1 cellular context compared by ENCODE assay signal in genomic region chr7:129611246-129612111, GRCh38.
TF ChIP-seq lines count a peak whose summit lies in the region.

TSS of gene NRF1 (plus strand) at chr7:129611720. CDS start at chr7:129657352, 45,632 bp downstream.

TF ChIP-seq in GM12878, 131 proteins besides CTCF, POLR2A, EP300 and RAD21 (continued from another document and continues in another):
- TF ChIP-seq, protein P1, sequence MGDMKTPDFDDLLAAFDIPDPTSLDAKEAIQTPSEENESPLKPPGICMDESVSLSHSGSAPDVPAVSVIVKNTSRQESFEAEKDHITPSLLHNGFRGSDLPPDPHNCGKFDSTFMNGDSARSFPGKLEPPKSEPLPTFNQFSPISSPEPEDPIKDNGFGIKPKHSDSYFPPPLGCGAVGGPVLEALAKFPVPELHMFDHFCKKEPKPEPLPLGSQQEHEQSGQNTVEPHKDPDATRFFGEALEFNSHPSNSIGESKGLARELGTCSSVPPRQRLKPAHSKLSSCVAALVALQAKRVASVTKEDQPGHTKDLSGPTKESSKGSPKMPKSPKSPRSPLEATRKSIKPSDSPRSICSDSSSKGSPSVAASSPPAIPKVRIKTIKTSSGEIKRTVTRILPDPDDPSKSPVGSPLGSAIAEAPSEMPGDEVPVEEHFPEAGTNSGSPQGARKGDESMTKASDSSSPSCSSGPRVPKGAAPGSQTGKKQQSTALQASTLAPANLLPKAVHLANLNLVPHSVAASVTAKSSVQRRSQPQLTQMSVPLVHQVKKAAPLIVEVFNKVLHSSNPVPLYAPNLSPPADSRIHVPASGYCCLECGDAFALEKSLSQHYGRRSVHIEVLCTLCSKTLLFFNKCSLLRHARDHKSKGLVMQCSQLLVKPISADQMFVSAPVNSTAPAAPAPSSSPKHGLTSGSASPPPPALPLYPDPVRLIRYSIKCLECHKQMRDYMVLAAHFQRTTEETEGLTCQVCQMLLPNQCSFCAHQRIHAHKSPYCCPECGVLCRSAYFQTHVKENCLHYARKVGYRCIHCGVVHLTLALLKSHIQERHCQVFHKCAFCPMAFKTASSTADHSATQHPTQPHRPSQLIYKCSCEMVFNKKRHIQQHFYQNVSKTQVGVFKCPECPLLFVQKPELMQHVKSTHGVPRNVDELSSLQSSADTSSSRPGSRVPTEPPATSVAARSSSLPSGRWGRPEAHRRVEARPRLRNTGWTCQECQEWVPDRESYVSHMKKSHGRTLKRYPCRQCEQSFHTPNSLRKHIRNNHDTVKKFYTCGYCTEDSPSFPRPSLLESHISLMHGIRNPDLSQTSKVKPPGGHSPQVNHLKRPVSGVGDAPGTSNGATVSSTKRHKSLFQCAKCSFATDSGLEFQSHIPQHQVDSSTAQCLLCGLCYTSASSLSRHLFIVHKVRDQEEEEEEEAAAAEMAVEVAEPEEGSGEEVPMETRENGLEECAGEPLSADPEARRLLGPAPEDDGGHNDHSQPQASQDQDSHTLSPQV (IDR thresholded peaks at IDR 0.05): peak; percentile 99
- peak; percentile 63; the same call in 1 of the 2 replicates for TF ChIP-seq ZNF24 (IDR thresholded peaks at IDR 0.05)
- no peak for TF ChIP-seq PKNOX1 (IDR thresholded peaks at IDR 0.05)
- TF ChIP-seq E4F1 (IDR thresholded peaks at IDR 0.05; ENCODE audit: borderline replicate concordance, partially characterized antibody): no peak
- TF ChIP-seq POU2F2 (IDR thresholded peaks at IDR 0.05; ENCODE audit: borderline replicate concordance, low read depth, low read length): peak; percentile 54; the same call in 1 of the 3 replicates
- TF ChIP-seq TBL1XR1 (IDR thresholded peaks at IDR 0.05; ENCODE audit: low read depth, low read length): 0 out of 2 replicates have a peak, but pooled peaks have one; percentile 26
- TF ChIP-seq, protein P2, sequence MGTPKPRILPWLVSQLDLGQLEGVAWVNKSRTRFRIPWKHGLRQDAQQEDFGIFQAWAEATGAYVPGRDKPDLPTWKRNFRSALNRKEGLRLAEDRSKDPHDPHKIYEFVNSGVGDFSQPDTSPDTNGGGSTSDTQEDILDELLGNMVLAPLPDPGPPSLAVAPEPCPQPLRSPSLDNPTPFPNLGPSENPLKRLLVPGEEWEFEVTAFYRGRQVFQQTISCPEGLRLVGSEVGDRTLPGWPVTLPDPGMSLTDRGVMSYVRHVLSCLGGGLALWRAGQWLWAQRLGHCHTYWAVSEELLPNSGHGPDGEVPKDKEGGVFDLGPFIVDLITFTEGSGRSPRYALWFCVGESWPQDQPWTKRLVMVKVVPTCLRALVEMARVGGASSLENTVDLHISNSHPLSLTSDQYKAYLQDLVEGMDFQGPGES (IDR thresholded peaks at IDR 0.05): peak; percentile 34; the same call in 1 of the 2 replicates
- peak; percentile 99 for TF ChIP-seq IKZF1 (conservative IDR thresholded peaks at IDR 0.05)
- TF ChIP-seq CUX1 (IDR thresholded peaks at IDR 0.05; ENCODE audit: insufficient replicate concordance, low read depth, low read length): no peak
- TF ChIP-seq MXI1 (IDR thresholded peaks at IDR 0.05; ENCODE audit: low read depth, low read length): peak; percentile 29; the same call in 1 of the 2 replicates
- no peak for TF ChIP-seq SUZ12 (IDR thresholded peaks at IDR 0.05; ENCODE audit: unreplicated experiment)
- TF ChIP-seq USF2 (IDR thresholded peaks at IDR 0.05; ENCODE audit: borderline replicate concordance, low read depth, low read length): no peak
- TF ChIP-seq MEF2A (IDR thresholded peaks at IDR 0.05; ENCODE audit: insufficient read depth, low read depth, low read length): no peak
- peak; percentile 78 for TF ChIP-seq NR2C1 (IDR thresholded peaks at IDR 0.05)
- TF ChIP-seq, protein P3, sequence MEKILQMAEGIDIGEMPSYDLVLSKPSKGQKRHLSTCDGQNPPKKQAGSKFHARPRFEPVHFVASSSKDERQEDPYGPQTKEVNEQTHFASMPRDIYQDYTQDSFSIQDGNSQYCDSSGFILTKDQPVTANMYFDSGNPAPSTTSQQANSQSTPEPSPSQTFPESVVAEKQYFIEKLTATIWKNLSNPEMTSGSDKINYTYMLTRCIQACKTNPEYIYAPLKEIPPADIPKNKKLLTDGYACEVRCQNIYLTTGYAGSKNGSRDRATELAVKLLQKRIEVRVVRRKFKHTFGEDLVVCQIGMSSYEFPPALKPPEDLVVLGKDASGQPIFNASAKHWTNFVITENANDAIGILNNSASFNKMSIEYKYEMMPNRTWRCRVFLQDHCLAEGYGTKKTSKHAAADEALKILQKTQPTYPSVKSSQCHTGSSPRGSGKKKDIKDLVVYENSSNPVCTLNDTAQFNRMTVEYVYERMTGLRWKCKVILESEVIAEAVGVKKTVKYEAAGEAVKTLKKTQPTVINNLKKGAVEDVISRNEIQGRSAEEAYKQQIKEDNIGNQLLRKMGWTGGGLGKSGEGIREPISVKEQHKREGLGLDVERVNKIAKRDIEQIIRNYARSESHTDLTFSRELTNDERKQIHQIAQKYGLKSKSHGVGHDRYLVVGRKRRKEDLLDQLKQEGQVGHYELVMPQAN (conservative IDR thresholded peaks at IDR 0.05): peak; percentile 35
- TF ChIP-seq, protein P4, sequence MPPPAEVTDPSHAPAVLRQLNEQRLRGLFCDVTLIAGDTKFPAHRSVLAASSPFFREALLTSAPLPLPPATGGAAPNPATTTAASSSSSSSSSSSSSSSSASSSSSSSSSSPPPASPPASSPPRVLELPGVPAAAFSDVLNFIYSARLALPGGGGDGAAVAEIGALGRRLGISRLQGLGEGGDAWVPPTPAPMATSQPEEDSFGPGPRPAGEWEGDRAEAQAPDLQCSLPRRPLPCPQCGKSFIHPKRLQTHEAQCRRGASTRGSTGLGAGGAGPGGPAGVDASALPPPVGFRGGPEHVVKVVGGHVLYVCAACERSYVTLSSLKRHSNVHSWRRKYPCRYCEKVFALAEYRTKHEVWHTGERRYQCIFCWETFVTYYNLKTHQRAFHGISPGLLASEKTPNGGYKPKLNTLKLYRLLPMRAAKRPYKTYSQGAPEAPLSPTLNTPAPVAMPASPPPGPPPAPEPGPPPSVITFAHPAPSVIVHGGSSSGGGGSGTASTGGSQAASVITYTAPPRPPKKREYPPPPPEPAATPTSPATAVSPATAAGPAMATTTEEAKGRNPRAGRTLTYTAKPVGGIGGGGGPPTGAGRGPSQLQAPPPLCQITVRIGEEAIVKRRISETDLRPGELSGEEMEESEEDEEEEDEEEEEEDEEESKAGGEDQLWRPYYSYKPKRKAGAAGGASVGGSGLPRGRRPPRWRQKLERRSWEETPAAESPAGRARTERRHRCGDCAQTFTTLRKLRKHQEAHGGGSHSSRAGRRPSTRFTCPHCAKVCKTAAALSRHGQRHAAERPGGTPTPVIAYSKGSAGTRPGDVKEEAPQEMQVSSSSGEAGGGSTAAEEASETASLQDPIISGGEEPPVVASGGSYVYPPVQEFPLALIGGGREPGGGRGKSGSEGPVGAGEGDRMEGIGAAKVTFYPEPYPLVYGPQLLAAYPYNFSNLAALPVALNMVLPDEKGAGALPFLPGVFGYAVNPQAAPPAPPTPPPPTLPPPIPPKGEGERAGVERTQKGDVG (CRISPR knock-in tag; IDR thresholded peaks at IDR 0.05): no peak
- TF ChIP-seq SMC3 (IDR thresholded peaks at IDR 0.05; ENCODE audit: borderline replicate concordance, low read length): no peak
- TF ChIP-seq ZNF622 (IDR thresholded peaks at IDR 0.05): no peak
- TF ChIP-seq, protein P5, sequence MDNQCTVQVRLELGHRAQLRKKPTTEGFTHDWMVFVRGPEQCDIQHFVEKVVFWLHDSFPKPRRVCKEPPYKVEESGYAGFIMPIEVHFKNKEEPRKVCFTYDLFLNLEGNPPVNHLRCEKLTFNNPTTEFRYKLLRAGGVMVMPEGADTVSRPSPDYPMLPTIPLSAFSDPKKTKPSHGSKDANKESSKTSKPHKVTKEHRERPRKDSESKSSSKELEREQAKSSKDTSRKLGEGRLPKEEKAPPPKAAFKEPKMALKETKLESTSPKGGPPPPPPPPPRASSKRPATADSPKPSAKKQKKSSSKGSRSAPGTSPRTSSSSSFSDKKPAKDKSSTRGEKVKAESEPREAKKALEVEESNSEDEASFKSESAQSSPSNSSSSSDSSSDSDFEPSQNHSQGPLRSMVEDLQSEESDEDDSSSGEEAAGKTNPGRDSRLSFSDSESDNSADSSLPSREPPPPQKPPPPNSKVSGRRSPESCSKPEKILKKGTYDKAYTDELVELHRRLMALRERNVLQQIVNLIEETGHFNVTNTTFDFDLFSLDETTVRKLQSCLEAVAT (IDR thresholded peaks at IDR 0.05): no peak
- TF ChIP-seq, protein P6, sequence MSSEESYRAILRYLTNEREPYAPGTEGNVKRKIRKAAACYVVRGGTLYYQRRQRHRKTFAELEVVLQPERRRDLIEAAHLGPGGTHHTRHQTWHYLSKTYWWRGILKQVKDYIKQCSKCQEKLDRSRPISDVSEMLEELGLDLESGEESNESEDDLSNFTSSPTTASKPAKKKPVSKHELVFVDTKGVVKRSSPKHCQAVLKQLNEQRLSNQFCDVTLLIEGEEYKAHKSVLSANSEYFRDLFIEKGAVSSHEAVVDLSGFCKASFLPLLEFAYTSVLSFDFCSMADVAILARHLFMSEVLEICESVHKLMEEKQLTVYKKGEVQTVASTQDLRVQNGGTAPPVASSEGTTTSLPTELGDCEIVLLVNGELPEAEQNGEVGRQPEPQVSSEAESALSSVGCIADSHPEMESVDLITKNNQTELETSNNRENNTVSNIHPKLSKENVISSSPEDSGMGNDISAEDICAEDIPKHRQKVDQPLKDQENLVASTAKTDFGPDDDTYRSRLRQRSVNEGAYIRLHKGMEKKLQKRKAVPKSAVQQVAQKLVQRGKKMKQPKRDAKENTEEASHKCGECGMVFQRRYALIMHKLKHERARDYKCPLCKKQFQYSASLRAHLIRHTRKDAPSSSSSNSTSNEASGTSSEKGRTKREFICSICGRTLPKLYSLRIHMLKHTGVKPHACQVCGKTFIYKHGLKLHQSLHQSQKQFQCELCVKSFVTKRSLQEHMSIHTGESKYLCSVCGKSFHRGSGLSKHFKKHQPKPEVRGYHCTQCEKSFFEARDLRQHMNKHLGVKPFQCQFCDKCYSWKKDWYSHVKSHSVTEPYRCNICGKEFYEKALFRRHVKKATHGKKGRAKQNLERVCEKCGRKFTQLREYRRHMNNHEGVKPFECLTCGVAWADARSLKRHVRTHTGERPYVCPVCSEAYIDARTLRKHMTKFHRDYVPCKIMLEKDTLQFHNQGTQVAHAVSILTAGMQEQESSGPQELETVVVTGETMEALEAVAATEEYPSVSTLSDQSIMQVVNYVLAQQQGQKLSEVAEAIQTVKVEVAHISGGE (CRISPR knock-in tag; IDR thresholded peaks at IDR 0.05): no peak
- peak; percentile 88 for TF ChIP-seq POLR2AphosphoS5 (IDR thresholded peaks at IDR 0.05; ENCODE audit: low read length)
